In the genomic region with DNA sequence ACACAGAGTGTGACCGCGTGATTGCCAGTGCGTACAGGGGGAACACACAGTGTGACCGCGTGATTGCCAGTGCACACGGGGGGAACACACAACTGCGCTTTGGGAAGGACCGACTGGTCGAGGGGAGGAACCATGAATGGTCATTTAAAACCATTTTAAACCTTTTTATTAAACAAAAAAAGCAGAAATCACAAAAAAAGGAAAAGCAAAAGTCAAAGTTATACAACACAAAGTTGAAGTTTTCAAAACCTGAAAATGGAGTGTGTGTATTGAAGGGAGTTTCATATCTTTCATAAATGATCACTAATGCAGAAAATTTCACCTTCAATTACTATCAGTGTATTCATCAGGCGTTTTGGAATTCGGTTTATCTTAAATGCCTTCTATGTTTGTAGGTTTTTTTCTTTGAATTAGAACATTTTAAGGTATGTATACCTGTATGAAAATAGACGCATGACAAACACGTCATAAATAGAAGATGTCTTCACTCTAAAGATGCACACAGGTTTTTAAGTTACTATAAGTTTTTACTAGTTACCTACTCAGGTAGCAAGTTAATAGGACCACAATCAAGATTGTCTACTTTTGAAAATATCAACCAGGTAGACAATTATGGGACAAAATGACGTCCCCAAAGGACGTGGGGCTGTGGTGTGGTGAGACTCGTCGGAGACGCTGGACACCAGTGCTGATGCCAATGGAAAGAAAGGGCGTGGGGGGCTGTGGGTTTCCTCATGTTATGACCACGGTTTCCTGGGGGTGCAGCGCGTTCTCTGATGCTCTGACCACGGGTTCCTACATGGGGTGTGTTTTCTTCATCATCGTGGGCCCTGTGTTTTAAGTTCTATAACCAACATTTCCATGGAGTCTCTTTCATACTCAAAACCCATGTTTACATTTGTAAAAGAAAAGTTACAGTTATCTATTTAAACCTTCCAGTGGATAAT, we compare ENCODE assay signal across 12 cellular contexts.
DNase-seq lines count a peak whose midpoint lies in the region; ATAC-seq and TF ChIP-seq lines count a peak whose summit lies in the region.
"Had no signal": no experiment of that assay in that cellular context is flagged by ENCODE, and none has a peak within 500 bp of the region (broad histone marks: within the 10 kb centered on the region; RNA-seq: fewer than 3 reads in every experiment).

No MANE protein-coding gene starts in this region.

- no peaks in the 10 kb centered on the region for H3K9me3 Mint-ChIP-seq in T-cell

- no peaks in the 10 kb centered on the region for H3K36me3 ChIP-seq in MM.1S (replicated peaks; ENCODE audit: insufficient read depth, low read length)

- no peak for TF ChIP-seq CTCF in choroid plexus epithelial cell (conservative IDR thresholded peaks at IDR 0.05; ENCODE audit: low read depth, low read length)
- TF ChIP-seq CTCF in MM.1S (IDR thresholded peaks at IDR 0.05; ENCODE audit: low read length) = no peak

- no peak overlapping the region for H2AFZ ChIP-seq in MM.1S (ENCODE audit: low read length)

- peak overlapping the region; percentile 72 to 74 for H3K27ac Mint-ChIP-seq in T-cell

- ATAC-seq in T-cell (replicated peaks in 1 of 4) (peak in 2 of 4 experiments; percentile 30 to 62), GM21367 (IDR thresholded peaks at IDR 0.05; ENCODE audit: unreplicated experiment) (no peak)
- ATAC-seq: psoas muscle had no signal

- CTCF ChIA-PET in T-cell (lab: Charles Lee) = no interaction called here

- no peaks in the 10 kb centered on the region for H3K9me2 ChIP-seq in MM.1S (replicated peaks; ENCODE audit: insufficient read depth, low read length)

- peaks cover 0 to 3% of the 10 kb centered on the region in 2 donors for H3K27me3 Mint-ChIP-seq in T-cell

- no peak overlapping the region for H3K4me2 ChIP-seq in MM.1S (ENCODE audit: low read depth, low read length)

- H3K79me2 ChIP-seq in MM.1S (ENCODE audit: low read length) = no peaks in the 10 kb centered on the region

- H3K9ac ChIP-seq in MM.1S (ENCODE audit: low read length) = no peak overlapping the region

- H3K4me3 Mint-ChIP-seq in T-cell = no peak overlapping the region

- DNase-seq in activated CD4-positive, alpha-beta T cell treated with anti-CD3 and anti-CD28 coated beads for 48 hours = peak; percentile 52
- no peak for DNase-seq in activated CD4-positive, alpha-beta T cell treated with anti-CD3 and anti-CD28 coated beads for 4 hours
- DNase-seq in T-cell (peak in 7 of 34 experiments; percentile 7 to 21 (median 10)), choroid plexus epithelial cell (ENCODE audit: low read depth) (peak; percentile 26), NCI-H128 (lab: John Stamatoyannopoulos, UW; ENCODE audit: unreplicated experiment) (no peak), MM.1S (no peak)
- DNase-seq in stimulated activated CD8-positive, alpha-beta memory T cell treated with anti-CD3 and anti-CD28 coated beads, Interleukin-2, amount 100 ng/mL, for 48 hours (ENCODE audit: low read depth in 2 of 2) = peak; percentile 9 to 24
- DNase-seq: activated CD4-positive, CD25-positive, alpha-beta regulatory T cell; GDM1; NCI-H1417 treated with DMSO at 0.1 percent for 48 hours; psoas muscle had no signal

- H3K4me3 ChIP-seq in choroid plexus epithelial cell (ENCODE audit: low read depth, low read length) (no peak overlapping the region), MM.1S (ENCODE audit: low read length) (no peak overlapping the region)
- H3K4me3 ChIP-seq: psoas muscle had no signal

- POLR2A ChIA-PET in T-cell (lab: Charles Lee) = no interaction called here

- H4K20me1 ChIP-seq in MM.1S (ENCODE audit: insufficient read depth, low read length) = no peaks in the 10 kb centered on the region

- H3F3A ChIP-seq in MM.1S (ENCODE audit: insufficient read depth, low read length) = peaks cover 14% of the 10 kb centered on the region

- H3K9me3 ChIP-seq in MM.1S (replicated peaks; ENCODE audit: insufficient read depth, low read length) = no peaks in the 10 kb centered on the region
- H3K9me3 ChIP-seq: psoas muscle had no signal

- peaks cover 14% of the 10 kb centered on the region for H3K4me1 ChIP-seq in MM.1S (ENCODE audit: low read length)
- H3K4me1 ChIP-seq: psoas muscle had no signal

- no peak overlapping the region for H3K27ac ChIP-seq in MM.1S (ENCODE audit: low read length)
- H3K27ac ChIP-seq: psoas muscle had no signal

- H3K36me3 Mint-ChIP-seq in T-cell = no peaks in the 10 kb centered on the region

- H3K4me1 Mint-ChIP-seq in T-cell = peaks cover 5 to 9% (median 9%) of the 10 kb centered on the region in 3 donors

- H3K27me3 ChIP-seq in MM.1S (replicated peaks; ENCODE audit: insufficient read depth, low read length) = no peaks in the 10 kb centered on the region

Comparison
In these comparisons a context has a peak if more than half of its experiments do, and no peak if none do; other contexts are left out.
1. DNase-seq: peak in activated CD4-positive, alpha-beta T cell treated with anti-CD3 and anti-CD28 coated beads for 48 hours (single experiment), choroid plexus epithelial cell (single experiment) and stimulated activated CD8-positive, alpha-beta memory T cell treated with anti-CD3 and anti-CD28 coated beads, Interleukin-2, amount 100 ng/mL, for 48 hours (2 of 2); none in activated CD4-positive, alpha-beta T cell treated with anti-CD3 and anti-CD28 coated beads for 4 hours (0 of 2), NCI-H128 (single experiment) and MM.1S (single experiment).